In genomic region chr3:139151530-139151929, GRCh38 we compare ENCODE assay signal across 1 cellular context.
"Had no signal": no experiment of that assay in that cellular context is flagged by ENCODE, and none has a peak within 500 bp of the region (broad histone marks: within the 10 kb centered on the region; RNA-seq: fewer than 3 reads in every experiment).

No MANE protein-coding gene starts in this region.

- ATAC-seq: GM12878 had no signal

- H3K4me3 ChIP-seq: GM12878 had no signal
